In the genomic region with DNA sequence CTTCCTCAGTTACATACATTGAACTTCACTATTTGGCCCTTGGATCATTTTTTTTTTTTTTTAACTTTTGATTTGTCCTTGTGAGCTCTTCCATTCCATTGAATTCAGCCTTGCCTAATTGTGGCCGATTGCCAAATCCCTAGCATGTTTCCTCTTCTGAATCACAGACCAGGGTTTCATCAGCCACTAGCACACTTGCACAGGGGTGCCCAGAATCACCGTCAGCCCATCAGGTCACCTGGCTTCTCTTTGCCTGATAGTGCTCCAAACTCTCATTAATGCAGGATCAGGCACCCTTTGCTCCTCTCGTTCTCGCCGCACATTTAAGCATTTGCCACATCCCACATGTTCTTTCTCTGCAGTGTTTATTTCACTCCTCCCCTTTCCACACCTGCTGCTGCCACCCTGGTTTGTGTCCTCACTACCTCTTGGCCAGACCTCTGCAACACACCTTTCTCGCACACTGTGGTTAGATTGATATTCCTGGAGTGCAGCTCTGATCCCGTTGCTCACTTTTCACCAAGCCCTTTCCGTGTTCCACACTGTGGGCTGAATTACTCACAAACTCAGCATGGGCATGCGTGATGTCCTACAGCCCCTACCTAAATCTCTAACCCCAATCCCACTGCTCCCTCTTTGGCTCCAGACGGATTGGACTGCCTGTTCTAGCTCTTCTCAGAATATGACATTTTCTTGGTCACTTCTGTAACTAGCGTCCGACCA, we compare ENCODE assay signal across 8 cellular contexts. TPM values are rescaled to one million over a fixed set of nuclear protein-coding genes. Genes with fewer than 3 reads are reported as not detected.
DNase-seq lines count a peak whose midpoint lies in the region; ATAC-seq and TF ChIP-seq lines count a peak whose summit lies in the region.

No MANE protein-coding gene starts in this region.

- H4K8ac ChIP-seq in mesendoderm (ENCODE audit: low read depth, low read length) = no peak overlapping the region

- no peaks in the 10 kb centered on the region for H3K36me3 Mint-ChIP-seq in glutamatergic neuron (ENCODE audit: unreplicated experiment)

- WGBS in SK-N-SH (ENCODE audit: low lambda C conversion rate) = 93% methylated on average over 12 of the region's 12 CpGs
- 16 to 66% methylated on average over 12 of the region's 12 CpGs for WGBS in sigmoid colon, 2 donors
- no CpG with 5 or more reads among the region's 12 CpGs for WGBS in mesendoderm (ENCODE audit: extremely low coverage, insufficient coverage, low lambda C conversion rate)

- no peak overlapping the region for H2BK120ac ChIP-seq in mesendoderm (ENCODE audit: low read depth, low read length)

- intact Hi-C loops in sigmoid colon (cut with DNase I) = no loop called here

- peaks cover 36% of the 10 kb centered on the region for H3K4me1 Mint-ChIP-seq in glutamatergic neuron (ENCODE audit: low read depth, unreplicated experiment)

- no peaks in the 10 kb centered on the region for H3K9me3 ChIP-seq in SK-N-SH
- H3K9me3 ChIP-seq in sigmoid colon = no peaks in the 10 kb centered on the region

- no peak for TF ChIP-seq RAD21 in SK-N-SH (IDR thresholded peaks at IDR 0.05; ENCODE audit: low read length)

- H2AFZ ChIP-seq in SK-N-SH (ENCODE audit: low read depth) = no peak overlapping the region

- H3K56ac ChIP-seq in mesendoderm (ENCODE audit: low read length) = no peak overlapping the region

- H3K4me3 Mint-ChIP-seq in glutamatergic neuron (ENCODE audit: unreplicated experiment) = peak overlapping the region; percentile 9

- no peak overlapping the region for H3K23ac ChIP-seq in mesendoderm (ENCODE audit: low read length)

- H3K27me3 Mint-ChIP-seq in glutamatergic neuron (ENCODE audit: unreplicated experiment) = no peaks in the 10 kb centered on the region

- H3K9me3 Mint-ChIP-seq in glutamatergic neuron (ENCODE audit: unreplicated experiment) = no peaks in the 10 kb centered on the region

- no peak overlapping the region for H3K4ac ChIP-seq in mesendoderm (ENCODE audit: low read depth, low read length)

- H4K20me1 ChIP-seq in SK-N-SH (ENCODE audit: insufficient read depth) = peaks cover 15% of the 10 kb centered on the region

- no peak overlapping the region for H3K18ac ChIP-seq in mesendoderm (ENCODE audit: low read length)

- TF ChIP-seq EP300 in SK-N-SH (IDR thresholded peaks at IDR 0.05; ENCODE audit: borderline replicate concordance in 1 of 2, low read depth in 1 of 2, low read length in 1 of 2) = no peak
- TF ChIP-seq EP300 in sigmoid colon (IDR thresholded peaks at IDR 0.05) = no peak

- DNase-seq in EH (ENCODE audit: low read depth) = peak; percentile 93
- no peak for DNase-seq in SK-N-SH
- no peak for DNase-seq in glutamatergic neuron
- peak; percentile 90 for DNase-seq in sigmoid colon
- no peak for DNase-seq in mesendoderm

- no peak overlapping the region for H3K4me3 ChIP-seq in SK-N-SH (ENCODE audit: low read depth in 2 of 2, low read length in 1 of 2)
- H3K4me3 ChIP-seq in sigmoid colon = no peak overlapping the region
- H3K4me3 ChIP-seq in mesendoderm (ENCODE audit: low read length) = no peak overlapping the region

- H3K36me3 ChIP-seq in SK-N-SH (replicated peaks in 1 of 2; ENCODE audit: control insufficient read depth in 1 of 2, insufficient read depth in 2 of 2, low read length in 1 of 2) = peaks cover 26 to 29% of the 10 kb centered on the region in 2 experiments
- peaks cover 7 to 39% (median 15%) of the 10 kb centered on the region in 4 donors for H3K36me3 ChIP-seq in sigmoid colon
- H3K36me3 ChIP-seq in mesendoderm (ENCODE audit: control insufficient read depth, insufficient read depth, low read length) = no peaks in the 10 kb centered on the region

- no peak for TF ChIP-seq CTCF in SK-N-SH (IDR thresholded peaks at IDR 0.05)
- TF ChIP-seq CTCF in glutamatergic neuron (IDR thresholded peaks at IDR 0.05; ENCODE audit: partially characterized antibody, unreplicated experiment) = no peak
- TF ChIP-seq CTCF in sigmoid colon (IDR thresholded peaks at IDR 0.05) = no peak

- no peak for TF ChIP-seq POLR2A in sigmoid colon (IDR thresholded peaks at IDR 0.05)

- H3K9ac ChIP-seq in SK-N-SH = no peak overlapping the region
- no peak overlapping the region for H3K9ac ChIP-seq in mesendoderm (ENCODE audit: low read length)

- H2BK5ac ChIP-seq in mesendoderm (ENCODE audit: low read length) = no peak overlapping the region

- no peak overlapping the region for H4K5ac ChIP-seq in mesendoderm (ENCODE audit: low read length)

- H3K27ac ChIP-seq in SK-N-SH (ENCODE audit: low read depth in 2 of 2, low read length in 1 of 2) (no peak overlapping the region), sigmoid colon (peak overlapping the region; percentile 32 to 66 (median 58)), mesendoderm (ENCODE audit: low read depth, low read length) (no peak overlapping the region)

- no peak overlapping the region for H2AK5ac ChIP-seq in mesendoderm (ENCODE audit: low read length)

- peaks cover 34% of the 10 kb centered on the region for H3K79me1 ChIP-seq in mesendoderm (ENCODE audit: low read length)

- no peak overlapping the region for H2BK15ac ChIP-seq in mesendoderm (replicated peaks; ENCODE audit: low read depth)

- no peaks in the 10 kb centered on the region for H3K27me3 ChIP-seq in SK-N-SH (ENCODE audit: insufficient read depth)
- no peaks in the 10 kb centered on the region for H3K27me3 ChIP-seq in sigmoid colon
- no peaks in the 10 kb centered on the region for H3K27me3 ChIP-seq in mesendoderm (ENCODE audit: insufficient read depth, low read length, poor library complexity)

- peak overlapping the region; percentile 3 for H3K27ac Mint-ChIP-seq in glutamatergic neuron (ENCODE audit: unreplicated experiment)

- H3K4me2 ChIP-seq in SK-N-SH (no peak overlapping the region), mesendoderm (ENCODE audit: low read length) (no peak overlapping the region)

- peaks cover 6 to 13% of the 10 kb centered on the region in 2 experiments; a peak in 3 of 4 replicates for H3K4me1 ChIP-seq in SK-N-SH (ENCODE audit: control insufficient read depth in 1 of 2, insufficient read depth in 2 of 2, low read depth in 1 of 2, low read length in 1 of 2)
- peaks cover 0 to 95% (median 81%) of the 10 kb centered on the region in 4 donors for H3K4me1 ChIP-seq in sigmoid colon
- H3K4me1 ChIP-seq in mesendoderm (ENCODE audit: control insufficient read depth, low read depth, low read length) = peaks cover 3% of the 10 kb centered on the region

- ATAC-seq in GM21825 (IDR thresholded peaks at IDR 0.05; ENCODE audit: unreplicated experiment) (no peak), GM18907 (IDR thresholded peaks at IDR 0.05; ENCODE audit: unreplicated experiment) (no peak), HG03039 (IDR thresholded peaks at IDR 0.05; ENCODE audit: unreplicated experiment) (no peak)

- CTCF ChIA-PET in SK-N-SH (lab: Yijun Ruan, JAX) = no interaction called here

- peaks cover 43% of the 10 kb centered on the region; the same call in 1 of the 2 replicates for H3K79me2 ChIP-seq in SK-N-SH (ENCODE audit: insufficient read depth)
- peaks cover 19% of the 10 kb centered on the region for H3K79me2 ChIP-seq in mesendoderm (ENCODE audit: control insufficient read depth, insufficient read depth, low read length)

- no peaks in the 10 kb centered on the region for H3F3A ChIP-seq in SK-N-SH (replicated peaks; ENCODE audit: insufficient read depth)

- H3K9me2 ChIP-seq in SK-N-SH = no peaks in the 10 kb centered on the region

- POLR2A ChIA-PET in SK-N-SH (lab: Yijun Ruan, JAX) = interaction anchor here (1.0 kb wide), 1 partner anchor 10 kb away, joined by 4 read pairs; a partner anchor contains a TSS

TF ChIP-seq in SK-N-SH, 30 proteins besides CTCF, POLR2A, EP300 and RAD21:
- TF ChIP-seq NFIC (IDR thresholded peaks at IDR 0.05; ENCODE audit: borderline replicate concordance) (peak; percentile 65; the same call in 1 of the 2 replicates), JUND (IDR thresholded peaks at IDR 0.05) (no peak), TEAD4 (IDR thresholded peaks at IDR 0.05; ENCODE audit: borderline replicate concordance, insufficient read depth) (no peak)
TF ChIP-seq in SK-N-SH: peak in this region for 1.

RNA-seq across cellular contexts. Expression of a gene that starts 9.8 kb away (rescaled TPM):
- 2.0 and 2.7 TPM in 2 replicates for polyA plus RNA-seq in SK-N-SH (2012; rRNA removed)
- polyA plus RNA-seq in SK-N-SH (2012; cell fraction: cytosol; rRNA removed) = 2.5 and 2.7 TPM in 2 replicates
- 2.2 and 3.9 TPM in 2 replicates for polyA plus RNA-seq in SK-N-SH (2012; cell fraction: nucleus; rRNA removed)
- total RNA-seq in glutamatergic neuron (ENCODE audit: unreplicated experiment) = 49.4 TPM
- total RNA-seq in sigmoid colon = 100 to 1,000 TPM; 177 to 227 (median 190) TPM
- 10 to 100 TPM in 2 of 3 donors, 1 to 10 TPM in 1; 9.2 to 28.5 (median 13.2) TPM for polyA plus RNA-seq in sigmoid colon
- 22.1 TPM for polyA plus RNA-seq in mesendoderm (2013, experiment 1 of 2)
- 22.7 TPM for polyA plus RNA-seq in mesendoderm (2013, experiment 2 of 2)

Comparison
In these comparisons a context has a peak if more than half of its experiments do, and no peak if none do; other contexts are left out.
1. DNase-seq: peak in EH (single experiment) and sigmoid colon (single experiment); none in SK-N-SH (single experiment), glutamatergic neuron (single experiment) and mesendoderm (single experiment).
2. H3K27ac ChIP-seq: peak in sigmoid colon (4 of 4); none in SK-N-SH (0 of 2) and mesendoderm (single experiment).